In genomic region chr7:30028749-30029635, GRCh38 we compare ENCODE assay signal across 1 cellular context.
TF ChIP-seq lines count a peak whose summit lies in the region.

No MANE protein-coding gene starts in this region.

TF ChIP-seq in IMR-90, 13 proteins besides CTCF, POLR2A, EP300 and RAD21 (continued from another document):
- no peak for TF ChIP-seq ELK1 (IDR thresholded peaks at IDR 0.05; ENCODE audit: borderline replicate concordance, low read depth, low read length)
- no peak for TF ChIP-seq NFE2L2 (IDR thresholded peaks at IDR 0.05; ENCODE audit: low read depth, low read length)
- TF ChIP-seq RFX5 (IDR thresholded peaks at IDR 0.05; ENCODE audit: low read depth, low read length), result no peak
- no peak for TF ChIP-seq CHD1 (IDR thresholded peaks at IDR 0.05; ENCODE audit: low read depth, low read length)
- TF ChIP-seq RCOR1 (IDR thresholded peaks at IDR 0.05; ENCODE audit: insufficient replicate concordance, low read length), result no peak
- no peak for TF ChIP-seq MAZ (IDR thresholded peaks at IDR 0.05; ENCODE audit: borderline replicate concordance, low read depth, low read length)
- no peak for TF ChIP-seq BHLHE40 (IDR thresholded peaks at IDR 0.05; ENCODE audit: low read depth, low read length)
TF ChIP-seq in IMR-90: peak in this region for 0.
